Comparison of ENCODE assay signal across 1 cellular context in the genomic region with DNA sequence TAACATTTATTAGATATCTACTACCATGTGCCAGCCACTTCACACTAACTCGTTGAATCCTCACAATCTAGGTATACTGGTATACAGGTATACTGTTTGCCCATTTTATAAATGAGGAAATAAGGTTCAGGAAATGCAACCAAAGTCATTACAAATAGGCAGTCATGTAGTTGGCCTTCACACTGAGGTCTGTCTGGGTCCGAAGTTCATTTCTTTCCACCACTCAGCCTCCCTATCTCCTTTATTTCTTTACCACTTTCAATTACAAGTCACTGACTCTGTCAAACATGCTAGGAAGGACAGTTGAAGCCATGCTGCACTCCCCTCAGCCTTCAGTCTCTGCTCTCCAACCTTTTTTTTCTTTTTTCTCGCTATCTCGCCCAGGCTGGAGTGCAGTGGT.
A peak's percentile ranks its signal among the peaks of the same experiment; 100 is the strongest.
TF ChIP-seq lines count a peak whose summit lies in the region.

No MANE protein-coding gene starts in this region.

TF ChIP-seq in HepG2, 621 proteins besides CTCF, POLR2A, EP300 and RAD21 (continued from another document and continues in another):
- TF ChIP-seq, protein P1, sequence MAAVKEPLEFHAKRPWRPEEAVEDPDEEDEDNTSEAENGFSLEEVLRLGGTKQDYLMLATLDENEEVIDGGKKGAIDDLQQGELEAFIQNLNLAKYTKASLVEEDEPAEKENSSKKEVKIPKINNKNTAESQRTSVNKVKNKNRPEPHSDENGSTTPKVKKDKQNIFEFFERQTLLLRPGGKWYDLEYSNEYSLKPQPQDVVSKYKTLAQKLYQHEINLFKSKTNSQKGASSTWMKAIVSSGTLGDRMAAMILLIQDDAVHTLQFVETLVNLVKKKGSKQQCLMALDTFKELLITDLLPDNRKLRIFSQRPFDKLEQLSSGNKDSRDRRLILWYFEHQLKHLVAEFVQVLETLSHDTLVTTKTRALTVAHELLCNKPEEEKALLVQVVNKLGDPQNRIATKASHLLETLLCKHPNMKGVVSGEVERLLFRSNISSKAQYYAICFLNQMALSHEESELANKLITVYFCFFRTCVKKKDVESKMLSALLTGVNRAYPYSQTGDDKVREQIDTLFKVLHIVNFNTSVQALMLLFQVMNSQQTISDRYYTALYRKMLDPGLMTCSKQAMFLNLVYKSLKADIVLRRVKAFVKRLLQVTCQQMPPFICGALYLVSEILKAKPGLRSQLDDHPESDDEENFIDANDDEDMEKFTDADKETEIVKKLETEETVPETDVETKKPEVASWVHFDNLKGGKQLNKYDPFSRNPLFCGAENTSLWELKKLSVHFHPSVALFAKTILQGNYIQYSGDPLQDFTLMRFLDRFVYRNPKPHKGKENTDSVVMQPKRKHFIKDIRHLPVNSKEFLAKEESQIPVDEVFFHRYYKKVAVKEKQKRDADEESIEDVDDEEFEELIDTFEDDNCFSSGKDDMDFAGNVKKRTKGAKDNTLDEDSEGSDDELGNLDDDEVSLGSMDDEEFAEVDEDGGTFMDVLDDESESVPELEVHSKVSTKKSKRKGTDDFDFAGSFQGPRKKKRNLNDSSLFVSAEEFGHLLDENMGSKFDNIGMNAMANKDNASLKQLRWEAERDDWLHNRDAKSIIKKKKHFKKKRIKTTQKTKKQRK (IDR thresholded peaks at IDR 0.05; ENCODE audit: low read length) = no peak
- no peak for TF ChIP-seq GFI1 (CRISPR knock-in tag; IDR thresholded peaks at IDR 0.05; ENCODE audit: borderline replicate concordance)
- no peak for TF ChIP-seq ZNF672 (CRISPR knock-in tag; IDR thresholded peaks at IDR 0.05)
- TF ChIP-seq FOXA3 (CRISPR knock-in tag; IDR thresholded peaks at IDR 0.05) = no peak
- TF ChIP-seq TBX2 (CRISPR knock-in tag; IDR thresholded peaks at IDR 0.05; ENCODE audit: borderline replicate concordance) = 0 out of 2 replicates have a peak, but pooled peaks have one; percentile 34
- no peak for TF ChIP-seq ZNF556 (CRISPR knock-in tag; IDR thresholded peaks at IDR 0.05; ENCODE audit: borderline replicate concordance)
- TF ChIP-seq, protein P2, sequence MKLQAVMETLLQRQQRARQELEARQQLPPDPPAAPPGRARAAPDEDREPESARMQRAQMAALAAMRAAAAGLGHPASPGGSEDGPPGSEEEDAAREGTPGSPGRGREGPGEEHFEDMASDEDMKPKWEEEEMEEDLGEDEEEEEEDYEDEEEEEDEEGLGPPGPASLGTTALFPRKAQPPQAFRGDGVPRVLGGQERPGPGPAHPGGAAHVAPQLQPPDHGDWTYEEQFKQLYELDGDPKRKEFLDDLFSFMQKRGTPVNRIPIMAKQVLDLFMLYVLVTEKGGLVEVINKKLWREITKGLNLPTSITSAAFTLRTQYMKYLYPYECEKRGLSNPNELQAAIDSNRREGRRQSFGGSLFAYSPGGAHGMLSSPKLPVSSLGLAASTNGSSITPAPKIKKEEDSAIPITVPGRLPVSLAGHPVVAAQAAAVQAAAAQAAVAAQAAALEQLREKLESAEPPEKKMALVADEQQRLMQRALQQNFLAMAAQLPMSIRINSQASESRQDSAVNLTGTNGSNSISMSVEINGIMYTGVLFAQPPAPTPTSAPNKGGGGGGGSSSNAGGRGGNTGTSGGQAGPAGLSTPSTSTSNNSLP (IDR thresholded peaks at IDR 0.05; ENCODE audit: low read depth, low read length) = peak; percentile 50; the same call in 1 of the 2 replicates
- no peak for TF ChIP-seq ZNF484 (CRISPR knock-in tag; IDR thresholded peaks at IDR 0.05; ENCODE audit: borderline replicate concordance, low read depth)
- TF ChIP-seq MEF2D (CRISPR knock-in tag; IDR thresholded peaks at IDR 0.05) = no peak
- no peak for TF ChIP-seq ZNF773 (CRISPR knock-in tag; IDR thresholded peaks at IDR 0.05; ENCODE audit: borderline replicate concordance)
- no peak for TF ChIP-seq KDM4B (CRISPR knock-in tag; IDR thresholded peaks at IDR 0.05)
- TF ChIP-seq, protein P3, sequence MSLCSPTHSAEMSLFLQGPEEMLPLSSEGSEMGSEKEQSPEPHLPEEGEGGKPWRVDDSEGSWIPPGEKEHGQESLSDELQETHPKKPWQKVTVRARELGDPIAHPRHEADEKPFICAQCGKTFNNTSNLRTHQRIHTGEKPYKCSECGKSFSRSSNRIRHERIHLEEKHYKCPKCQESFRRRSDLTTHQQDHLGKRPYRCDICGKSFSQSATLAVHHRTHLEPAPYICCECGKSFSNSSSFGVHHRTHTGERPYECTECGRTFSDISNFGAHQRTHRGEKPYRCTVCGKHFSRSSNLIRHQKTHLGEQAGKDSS (CRISPR knock-in tag; IDR thresholded peaks at IDR 0.05; ENCODE audit: borderline replicate concordance, low read depth) = no peak
- TF ChIP-seq MEIS2 (CRISPR knock-in tag; IDR thresholded peaks at IDR 0.05) = no peak
- TF ChIP-seq, protein P4, sequence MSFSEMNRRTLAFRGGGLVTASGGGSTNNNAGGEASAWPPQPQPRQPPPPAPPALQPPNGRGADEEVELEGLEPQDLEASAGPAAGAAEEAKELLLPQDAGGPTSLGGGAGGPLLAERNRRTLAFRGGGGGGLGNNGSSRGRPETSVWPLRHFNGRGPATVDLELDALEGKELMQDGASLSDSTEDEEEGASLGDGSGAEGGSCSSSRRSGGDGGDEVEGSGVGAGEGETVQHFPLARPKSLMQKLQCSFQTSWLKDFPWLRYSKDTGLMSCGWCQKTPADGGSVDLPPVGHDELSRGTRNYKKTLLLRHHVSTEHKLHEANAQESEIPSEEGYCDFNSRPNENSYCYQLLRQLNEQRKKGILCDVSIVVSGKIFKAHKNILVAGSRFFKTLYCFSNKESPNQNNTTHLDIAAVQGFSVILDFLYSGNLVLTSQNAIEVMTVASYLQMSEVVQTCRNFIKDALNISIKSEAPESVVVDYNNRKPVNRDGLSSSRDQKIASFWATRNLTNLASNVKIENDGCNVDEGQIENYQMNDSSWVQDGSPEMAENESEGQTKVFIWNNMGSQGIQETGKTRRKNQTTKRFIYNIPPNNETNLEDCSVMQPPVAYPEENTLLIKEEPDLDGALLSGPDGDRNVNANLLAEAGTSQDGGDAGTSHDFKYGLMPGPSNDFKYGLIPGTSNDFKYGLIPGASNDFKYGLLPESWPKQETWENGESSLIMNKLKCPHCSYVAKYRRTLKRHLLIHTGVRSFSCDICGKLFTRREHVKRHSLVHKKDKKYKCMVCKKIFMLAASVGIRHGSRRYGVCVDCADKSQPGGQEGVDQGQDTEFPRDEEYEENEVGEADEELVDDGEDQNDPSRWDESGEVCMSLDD (CRISPR knock-in tag; IDR thresholded peaks at IDR 0.05; ENCODE audit: borderline replicate concordance) = no peak
- TF ChIP-seq IRX3 (CRISPR knock-in tag; IDR thresholded peaks at IDR 0.05; ENCODE audit: borderline replicate concordance, low read depth) = no peak
- no peak for TF ChIP-seq CBX1 (IDR thresholded peaks at IDR 0.05; ENCODE audit: low read depth)
- TF ChIP-seq, protein P5, sequence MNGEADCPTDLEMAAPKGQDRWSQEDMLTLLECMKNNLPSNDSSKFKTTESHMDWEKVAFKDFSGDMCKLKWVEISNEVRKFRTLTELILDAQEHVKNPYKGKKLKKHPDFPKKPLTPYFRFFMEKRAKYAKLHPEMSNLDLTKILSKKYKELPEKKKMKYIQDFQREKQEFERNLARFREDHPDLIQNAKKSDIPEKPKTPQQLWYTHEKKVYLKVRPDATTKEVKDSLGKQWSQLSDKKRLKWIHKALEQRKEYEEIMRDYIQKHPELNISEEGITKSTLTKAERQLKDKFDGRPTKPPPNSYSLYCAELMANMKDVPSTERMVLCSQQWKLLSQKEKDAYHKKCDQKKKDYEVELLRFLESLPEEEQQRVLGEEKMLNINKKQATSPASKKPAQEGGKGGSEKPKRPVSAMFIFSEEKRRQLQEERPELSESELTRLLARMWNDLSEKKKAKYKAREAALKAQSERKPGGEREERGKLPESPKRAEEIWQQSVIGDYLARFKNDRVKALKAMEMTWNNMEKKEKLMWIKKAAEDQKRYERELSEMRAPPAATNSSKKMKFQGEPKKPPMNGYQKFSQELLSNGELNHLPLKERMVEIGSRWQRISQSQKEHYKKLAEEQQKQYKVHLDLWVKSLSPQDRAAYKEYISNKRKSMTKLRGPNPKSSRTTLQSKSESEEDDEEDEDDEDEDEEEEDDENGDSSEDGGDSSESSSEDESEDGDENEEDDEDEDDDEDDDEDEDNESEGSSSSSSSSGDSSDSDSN (CRISPR knock-in tag; IDR thresholded peaks at IDR 0.05) = no peak
- no peak for TF ChIP-seq MIER2 (CRISPR knock-in tag; IDR thresholded peaks at IDR 0.05)
- TF ChIP-seq, protein P6, sequence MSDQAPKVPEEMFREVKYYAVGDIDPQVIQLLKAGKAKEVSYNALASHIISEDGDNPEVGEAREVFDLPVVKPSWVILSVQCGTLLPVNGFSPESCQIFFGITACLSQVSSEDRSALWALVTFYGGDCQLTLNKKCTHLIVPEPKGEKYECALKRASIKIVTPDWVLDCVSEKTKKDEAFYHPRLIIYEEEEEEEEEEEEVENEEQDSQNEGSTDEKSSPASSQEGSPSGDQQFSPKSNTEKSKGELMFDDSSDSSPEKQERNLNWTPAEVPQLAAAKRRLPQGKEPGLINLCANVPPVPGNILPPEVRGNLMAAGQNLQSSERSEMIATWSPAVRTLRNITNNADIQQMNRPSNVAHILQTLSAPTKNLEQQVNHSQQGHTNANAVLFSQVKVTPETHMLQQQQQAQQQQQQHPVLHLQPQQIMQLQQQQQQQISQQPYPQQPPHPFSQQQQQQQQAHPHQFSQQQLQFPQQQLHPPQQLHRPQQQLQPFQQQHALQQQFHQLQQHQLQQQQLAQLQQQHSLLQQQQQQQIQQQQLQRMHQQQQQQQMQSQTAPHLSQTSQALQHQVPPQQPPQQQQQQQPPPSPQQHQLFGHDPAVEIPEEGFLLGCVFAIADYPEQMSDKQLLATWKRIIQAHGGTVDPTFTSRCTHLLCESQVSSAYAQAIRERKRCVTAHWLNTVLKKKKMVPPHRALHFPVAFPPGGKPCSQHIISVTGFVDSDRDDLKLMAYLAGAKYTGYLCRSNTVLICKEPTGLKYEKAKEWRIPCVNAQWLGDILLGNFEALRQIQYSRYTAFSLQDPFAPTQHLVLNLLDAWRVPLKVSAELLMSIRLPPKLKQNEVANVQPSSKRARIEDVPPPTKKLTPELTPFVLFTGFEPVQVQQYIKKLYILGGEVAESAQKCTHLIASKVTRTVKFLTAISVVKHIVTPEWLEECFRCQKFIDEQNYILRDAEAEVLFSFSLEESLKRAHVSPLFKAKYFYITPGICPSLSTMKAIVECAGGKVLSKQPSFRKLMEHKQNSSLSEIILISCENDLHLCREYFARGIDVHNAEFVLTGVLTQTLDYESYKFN (CRISPR knock-in tag; conservative IDR thresholded peaks at IDR 0.05) = peak; percentile 28; the same call in 1 of the 2 replicates
- no peak for TF ChIP-seq SP1 (IDR thresholded peaks at IDR 0.05)
- no peak for TF ChIP-seq SP1 (CRISPR knock-in tag; IDR thresholded peaks at IDR 0.05)
- peak; percentile 21; the same call in 1 of the 2 replicates for TF ChIP-seq SOX5 (CRISPR knock-in tag; IDR thresholded peaks at IDR 0.05; ENCODE audit: borderline replicate concordance)
- TF ChIP-seq ESRRA (CRISPR knock-in tag; IDR thresholded peaks at IDR 0.05; ENCODE audit: low read depth) = no peak
- no peak for TF ChIP-seq SRY (CRISPR knock-in tag; IDR thresholded peaks at IDR 0.05)
- TF ChIP-seq POLR2AphosphoS2 (IDR thresholded peaks at IDR 0.05; ENCODE audit: low read depth, low read length) = no peak
- TF ChIP-seq, protein P7, sequence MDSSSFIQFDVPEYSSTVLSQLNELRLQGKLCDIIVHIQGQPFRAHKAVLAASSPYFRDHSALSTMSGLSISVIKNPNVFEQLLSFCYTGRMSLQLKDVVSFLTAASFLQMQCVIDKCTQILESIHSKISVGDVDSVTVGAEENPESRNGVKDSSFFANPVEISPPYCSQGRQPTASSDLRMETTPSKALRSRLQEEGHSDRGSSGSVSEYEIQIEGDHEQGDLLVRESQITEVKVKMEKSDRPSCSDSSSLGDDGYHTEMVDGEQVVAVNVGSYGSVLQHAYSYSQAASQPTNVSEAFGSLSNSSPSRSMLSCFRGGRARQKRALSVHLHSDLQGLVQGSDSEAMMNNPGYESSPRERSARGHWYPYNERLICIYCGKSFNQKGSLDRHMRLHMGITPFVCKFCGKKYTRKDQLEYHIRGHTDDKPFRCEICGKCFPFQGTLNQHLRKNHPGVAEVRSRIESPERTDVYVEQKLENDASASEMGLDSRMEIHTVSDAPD (CRISPR knock-in tag; IDR thresholded peaks at IDR 0.05) = no peak
- TF ChIP-seq, protein P8, sequence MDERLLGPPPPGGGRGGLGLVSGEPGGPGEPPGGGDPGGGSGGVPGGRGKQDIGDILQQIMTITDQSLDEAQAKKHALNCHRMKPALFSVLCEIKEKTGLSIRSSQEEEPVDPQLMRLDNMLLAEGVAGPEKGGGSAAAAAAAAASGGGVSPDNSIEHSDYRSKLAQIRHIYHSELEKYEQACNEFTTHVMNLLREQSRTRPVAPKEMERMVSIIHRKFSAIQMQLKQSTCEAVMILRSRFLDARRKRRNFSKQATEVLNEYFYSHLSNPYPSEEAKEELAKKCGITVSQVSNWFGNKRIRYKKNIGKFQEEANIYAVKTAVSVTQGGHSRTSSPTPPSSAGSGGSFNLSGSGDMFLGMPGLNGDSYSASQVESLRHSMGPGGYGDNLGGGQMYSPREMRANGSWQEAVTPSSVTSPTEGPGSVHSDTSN (CRISPR knock-in tag; IDR thresholded peaks at IDR 0.05) = no peak
- TF ChIP-seq SCMH1 (CRISPR knock-in tag; IDR thresholded peaks at IDR 0.05; ENCODE audit: borderline replicate concordance) = no peak
- no peak for TF ChIP-seq ZBTB42 (CRISPR knock-in tag; IDR thresholded peaks at IDR 0.05)
- TF ChIP-seq, protein P9, sequence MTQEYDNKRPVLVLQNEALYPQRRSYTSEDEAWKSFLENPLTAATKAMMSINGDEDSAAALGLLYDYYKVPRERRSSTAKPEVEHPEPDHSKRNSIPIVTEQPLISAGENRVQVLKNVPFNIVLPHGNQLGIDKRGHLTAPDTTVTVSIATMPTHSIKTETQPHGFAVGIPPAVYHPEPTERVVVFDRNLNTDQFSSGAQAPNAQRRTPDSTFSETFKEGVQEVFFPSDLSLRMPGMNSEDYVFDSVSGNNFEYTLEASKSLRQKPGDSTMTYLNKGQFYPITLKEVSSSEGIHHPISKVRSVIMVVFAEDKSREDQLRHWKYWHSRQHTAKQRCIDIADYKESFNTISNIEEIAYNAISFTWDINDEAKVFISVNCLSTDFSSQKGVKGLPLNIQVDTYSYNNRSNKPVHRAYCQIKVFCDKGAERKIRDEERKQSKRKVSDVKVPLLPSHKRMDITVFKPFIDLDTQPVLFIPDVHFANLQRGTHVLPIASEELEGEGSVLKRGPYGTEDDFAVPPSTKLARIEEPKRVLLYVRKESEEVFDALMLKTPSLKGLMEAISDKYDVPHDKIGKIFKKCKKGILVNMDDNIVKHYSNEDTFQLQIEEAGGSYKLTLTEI (CRISPR knock-in tag; conservative IDR thresholded peaks at IDR 0.05) = no peak
- TF ChIP-seq HMG20A (CRISPR knock-in tag; IDR thresholded peaks at IDR 0.05; ENCODE audit: borderline replicate concordance) = peak; percentile 17; the same call in 1 of the 2 replicates
- TF ChIP-seq, protein P10, sequence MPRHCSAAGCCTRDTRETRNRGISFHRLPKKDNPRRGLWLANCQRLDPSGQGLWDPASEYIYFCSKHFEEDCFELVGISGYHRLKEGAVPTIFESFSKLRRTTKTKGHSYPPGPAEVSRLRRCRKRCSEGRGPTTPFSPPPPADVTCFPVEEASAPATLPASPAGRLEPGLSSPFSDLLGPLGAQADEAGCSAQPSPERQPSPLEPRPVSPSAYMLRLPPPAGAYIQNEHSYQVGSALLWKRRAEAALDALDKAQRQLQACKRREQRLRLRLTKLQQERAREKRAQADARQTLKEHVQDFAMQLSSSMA (CRISPR knock-in tag; IDR thresholded peaks at IDR 0.05) = no peak
- no peak for TF ChIP-seq SIN3B (IDR thresholded peaks at IDR 0.05; ENCODE audit: low read length)
- TF ChIP-seq RBM39 (IDR thresholded peaks at IDR 0.05; ENCODE audit: low read depth, low read length, poor library complexity, severe bottlenecking) = no peak
- TF ChIP-seq ZNF670 (CRISPR knock-in tag; IDR thresholded peaks at IDR 0.05; ENCODE audit: borderline replicate concordance) = 0 out of 2 replicates have a peak, but pooled peaks have one; percentile 64
